Comparison of ENCODE assay signal across 1 cellular context in the genomic region with DNA sequence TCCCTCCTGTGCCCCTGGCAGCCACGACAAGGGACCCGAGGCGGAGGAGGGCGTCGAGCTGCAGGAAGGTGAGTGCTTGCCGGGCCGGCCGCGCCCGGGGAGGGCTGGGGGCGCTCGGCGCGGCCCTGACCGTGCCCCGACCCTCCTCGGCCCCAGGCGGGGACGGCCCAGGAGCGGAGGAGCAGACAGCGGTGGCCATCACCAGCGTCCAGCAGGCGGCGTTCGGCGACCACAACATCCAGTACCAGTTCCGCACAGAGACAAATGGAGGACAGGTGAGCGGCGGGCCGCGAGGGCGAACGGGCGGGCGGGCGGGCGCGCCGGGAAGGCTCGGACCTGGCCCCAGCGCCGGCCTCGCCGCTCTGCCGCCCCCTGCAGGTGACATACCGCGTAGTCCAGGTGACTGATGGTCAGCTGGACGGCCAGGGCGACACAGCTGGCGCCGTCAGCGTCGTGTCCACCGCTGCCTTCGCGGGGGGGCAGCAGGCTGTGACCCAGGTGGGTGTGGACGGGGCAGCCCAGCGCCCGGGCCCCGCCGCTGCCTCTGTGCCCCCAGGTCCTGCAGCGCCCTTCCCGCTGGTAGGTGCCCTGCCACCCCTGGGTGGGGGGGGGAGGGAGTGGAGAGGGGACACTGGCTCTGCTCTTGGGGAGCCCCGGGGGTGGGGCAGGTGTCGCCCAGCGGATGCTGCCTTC.
A peak's percentile ranks its signal among the peaks of the same experiment; 100 is the strongest.
TF ChIP-seq lines count a peak whose summit lies in the region.

No MANE protein-coding gene starts in this region.

TF ChIP-seq in HEK293, 187 proteins besides CTCF, POLR2A, EP300 and RAD21 (continued from another document and continues in another):
- no peak for TF ChIP-seq ZNF155 (tag by site-specific recombination; IDR thresholded peaks at IDR 0.05)
- TF ChIP-seq KLF9 (tag by site-specific recombination; IDR thresholded peaks at IDR 0.05; ENCODE audit: low read depth), result peak; percentile 67
- no peak for TF ChIP-seq ZNF266 (tag by site-specific recombination; IDR thresholded peaks at IDR 0.05; ENCODE audit: low read depth)
- 0 out of 2 replicates have a peak, but pooled peaks have one; percentile 45 for TF ChIP-seq ZFP37 (tag by site-specific recombination; IDR thresholded peaks at IDR 0.05)
- no peak; the same call in 1 of the 2 replicates for TF ChIP-seq ZNF324 (tag by site-specific recombination; IDR thresholded peaks at IDR 0.05)
- TF ChIP-seq ELK4 (IDR thresholded peaks at IDR 0.05; ENCODE audit: borderline replicate concordance, low read depth, low read length), result no peak
- no peak for TF ChIP-seq ZNF248 (tag by site-specific recombination; IDR thresholded peaks at IDR 0.05)
- no peak; the same call in 1 of the 2 replicates for TF ChIP-seq PRDM2 (tag by site-specific recombination; IDR thresholded peaks at IDR 0.05; ENCODE audit: borderline replicate concordance)
- TF ChIP-seq ZBTB26 (tag by site-specific recombination; optimal IDR thresholded peaks at IDR 0.05), result peak; percentile 75
- no peak for TF ChIP-seq GLI2 (tag by site-specific recombination; IDR thresholded peaks at IDR 0.05; ENCODE audit: borderline replicate concordance, low read depth)
- TF ChIP-seq ZNF777 (tag by site-specific recombination; IDR thresholded peaks at IDR 0.05; ENCODE audit: borderline replicate concordance), result peak; percentile 75; the same call in 1 of the 2 replicates
- TF ChIP-seq ZBTB49 (tag by site-specific recombination; IDR thresholded peaks at IDR 0.05; ENCODE audit: low read depth), result no peak
- no peak for TF ChIP-seq ZNF610 (tag by site-specific recombination; IDR thresholded peaks at IDR 0.05; ENCODE audit: borderline replicate concordance)
- TF ChIP-seq ZNF169 (tag by site-specific recombination; IDR thresholded peaks at IDR 0.05), result no peak
- TF ChIP-seq ZNF596 (tag by site-specific recombination; IDR thresholded peaks at IDR 0.05), result no peak
- TF ChIP-seq IKZF3 (tag by site-specific recombination; IDR thresholded peaks at IDR 0.05), result no peak
- 0 out of 2 replicates have a peak, but pooled peaks have one; percentile 7 for TF ChIP-seq PRDM10 (tag by site-specific recombination; IDR thresholded peaks at IDR 0.05)
- TF ChIP-seq ZNF274 (IDR thresholded peaks at IDR 0.05; ENCODE audit: low read length), result no peak
- no peak for TF ChIP-seq ZNF274 (tag by site-specific recombination; IDR thresholded peaks at IDR 0.05; ENCODE audit: borderline replicate concordance)
- TF ChIP-seq, protein P1, sequence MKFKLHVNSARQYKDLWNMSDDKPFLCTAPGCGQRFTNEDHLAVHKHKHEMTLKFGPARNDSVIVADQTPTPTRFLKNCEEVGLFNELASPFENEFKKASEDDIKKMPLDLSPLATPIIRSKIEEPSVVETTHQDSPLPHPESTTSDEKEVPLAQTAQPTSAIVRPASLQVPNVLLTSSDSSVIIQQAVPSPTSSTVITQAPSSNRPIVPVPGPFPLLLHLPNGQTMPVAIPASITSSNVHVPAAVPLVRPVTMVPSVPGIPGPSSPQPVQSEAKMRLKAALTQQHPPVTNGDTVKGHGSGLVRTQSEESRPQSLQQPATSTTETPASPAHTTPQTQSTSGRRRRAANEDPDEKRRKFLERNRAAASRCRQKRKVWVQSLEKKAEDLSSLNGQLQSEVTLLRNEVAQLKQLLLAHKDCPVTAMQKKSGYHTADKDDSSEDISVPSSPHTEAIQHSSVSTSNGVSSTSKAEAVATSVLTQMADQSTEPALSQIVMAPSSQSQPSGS (tag by site-specific recombination; IDR thresholded peaks at IDR 0.05; ENCODE audit: low read depth), result no peak
- TF ChIP-seq ZNF335 (tag by site-specific recombination; conservative IDR thresholded peaks at IDR 0.05), result peak; percentile 53
- TF ChIP-seq SP3 (tag by site-specific recombination; IDR thresholded peaks at IDR 0.05), result no peak
- peak; percentile 74 for TF ChIP-seq ZFHX2 (tag by site-specific recombination; conservative IDR thresholded peaks at IDR 0.05)
- TF ChIP-seq ZNF768 (tag by site-specific recombination; IDR thresholded peaks at IDR 0.05), result 0 out of 2 replicates have a peak, but pooled peaks have one; percentile 51
- TF ChIP-seq ZNF473 (tag by site-specific recombination; IDR thresholded peaks at IDR 0.05), result no peak
- TF ChIP-seq ZNF341 (tag by site-specific recombination; IDR thresholded peaks at IDR 0.05; ENCODE audit: low read depth), result peak; percentile 64
- no peak for TF ChIP-seq ZNF529 (tag by site-specific recombination; IDR thresholded peaks at IDR 0.05; ENCODE audit: insufficient replicate concordance)
- no peak for TF ChIP-seq ZNF514 (tag by site-specific recombination; IDR thresholded peaks at IDR 0.05)
- no peak for TF ChIP-seq ZNF530 (tag by site-specific recombination; IDR thresholded peaks at IDR 0.05; ENCODE audit: low read depth)
- no peak for TF ChIP-seq ZNF658 (tag by site-specific recombination; IDR thresholded peaks at IDR 0.05)
- no peak for TF ChIP-seq ZNF302 (tag by site-specific recombination; IDR thresholded peaks at IDR 0.05; ENCODE audit: low read depth)
- TF ChIP-seq, protein P2, sequence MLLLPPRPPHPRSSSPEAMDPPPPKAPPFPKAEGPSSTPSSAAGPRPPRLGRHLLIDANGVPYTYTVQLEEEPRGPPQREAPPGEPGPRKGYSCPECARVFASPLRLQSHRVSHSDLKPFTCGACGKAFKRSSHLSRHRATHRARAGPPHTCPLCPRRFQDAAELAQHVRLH (tag by site-specific recombination; IDR thresholded peaks at IDR 0.05), result no peak
- no peak for TF ChIP-seq HOXC10 (CRISPR knock-in tag; IDR thresholded peaks at IDR 0.05)
- no peak for TF ChIP-seq MYNN (tag by site-specific recombination; IDR thresholded peaks at IDR 0.05; ENCODE audit: borderline replicate concordance)
- no peak for TF ChIP-seq ZNF571 (tag by site-specific recombination; IDR thresholded peaks at IDR 0.05)
- no peak for TF ChIP-seq ZNF112 (tag by site-specific recombination; IDR thresholded peaks at IDR 0.05)
- no peak for TF ChIP-seq ZFP41 (tag by site-specific recombination; IDR thresholded peaks at IDR 0.05; ENCODE audit: borderline replicate concordance)
- TF ChIP-seq ZNF837 (tag by site-specific recombination; IDR thresholded peaks at IDR 0.05), result no peak
- no peak for TF ChIP-seq ZFP69B (tag by site-specific recombination; IDR thresholded peaks at IDR 0.05)
- peak; percentile 87 for TF ChIP-seq ZIC2 (tag by site-specific recombination; IDR thresholded peaks at IDR 0.05)
- TF ChIP-seq ZSCAN23 (tag by site-specific recombination; IDR thresholded peaks at IDR 0.05), result no peak
- no peak for TF ChIP-seq TRIM28 (IDR thresholded peaks at IDR 0.05; ENCODE audit: borderline replicate concordance, low read length)
- TF ChIP-seq ZNF488 (tag by site-specific recombination; IDR thresholded peaks at IDR 0.05), result no peak
- no peak for TF ChIP-seq SCRT1 (tag by site-specific recombination; IDR thresholded peaks at IDR 0.05; ENCODE audit: borderline replicate concordance)
